Comparison of ENCODE assay signal across 9 cellular contexts in genomic region chr2:165010556-165010955, GRCh38. TPM values are rescaled to one million over a fixed set of nuclear protein-coding genes. Genes with fewer than 3 reads are reported as not detected.
"Had no signal": no experiment of that assay in that cellular context is flagged by ENCODE, and none has a peak within 500 bp of the region (broad histone marks: within the 10 kb centered on the region; RNA-seq: fewer than 3 reads in every experiment).

No MANE protein-coding gene starts in this region.

- ATAC-seq: GM12878 had no signal

- H3K4me3 ChIP-seq: GM12878 had no signal

- FAIRE-seq: G401.6, GM12878, GM12891, GM12892, GM18507, GM19239 had no signal

- DNase-seq: GDM1, GF-D8 had no signal

RNA-seq across cellular contexts. Expression of gene SLC38A11, which starts 55.2 kb away (rescaled TPM):
- total RNA-seq: G401, GM12878 had no signal
- polyA plus RNA-seq: GM12878 had no signal
